ENCODE assay signal across 23 cellular contexts in genomic region chr12:47419500-47419899, GRCh38.
DNase-seq lines count a peak whose midpoint lies in the region; ATAC-seq and TF ChIP-seq lines count a peak whose summit lies in the region.
"Had no signal": no experiment of that assay in that cellular context is flagged by ENCODE, and none has a peak within 500 bp of the region (broad histone marks: within the 10 kb centered on the region; RNA-seq: fewer than 3 reads in every experiment).

No MANE protein-coding gene starts in this region.

- H3K27me3 Mint-ChIP-seq in activated T-helper 1 cell treated with anti-CD3 and anti-CD28 coated beads, Interleukin-12 subunit alpha, Interleukin-12 subunit beta, Interleukin-2, Interleukin-4 antibody, amounts not matched to agents 30 ng/mL and 10 ng/mL and 1 ng/mL, durations not matched to agents 14 hours and 24 hours and 36 hours (ENCODE audit: insufficient read depth): no peaks in the 10 kb centered on the region

- no peak for DNase-seq in activated naive CD4-positive, alpha-beta T cell treated with anti-CD3 and anti-CD28 coated beads, Interleukin-2, amount 50 U/mL, for 72 hours (ENCODE audit: low spot score in 2 of 2)
- no peak for DNase-seq in activated naive CD4-positive, alpha-beta T cell treated with Interleukin-2 at 50 U/mL for 16 hours
- no peak for DNase-seq in activated T-helper 1 cell treated with anti-CD3 and anti-CD28 coated beads, Interleukin-12 subunit alpha, Interleukin-12 subunit beta, Interleukin-2, Interleukin-4 antibody, amounts not matched to agents 30 ng/mL and 10 ng/mL and 1 ng/mL, durations not matched to agents 14 hours and 24 hours and 36 hours (ENCODE audit: low spot score)
- DNase-seq in fibroblast of mammary gland (ENCODE audit: low read depth): peak; percentile 34
- peak; percentile 38 for DNase-seq in stromal cell of bone marrow (ENCODE audit: low read depth)
- no peak for DNase-seq in SIG-M5 (lab: John Stamatoyannopoulos, UW)
- no peak for DNase-seq in RPMI8226
- no peak for DNase-seq in heart left ventricle
- DNase-seq: activated CD4-positive, CD25-positive, alpha-beta regulatory T cell; activated CD8-positive, alpha-beta memory T cell treated with anti-CD3 and anti-CD28 coated beads, Interleukin-2, amount 50 U/mL, for 4 hours; adrenal gland; caudate nucleus; DMS79 treated with DMSO at 0.1 percent for 48 hours; dorsolateral prefrontal cortex; KBM-7; left ventricle myocardium inferior; NCI-H1092; NCI-H2029 treated with DMSO at 0.1 percent for 48 hours; NCI-H446 treated with DMSO at 0.1 percent for 48 hours; stimulated activated CD4-positive, alpha-beta T cell treated with anti-CD3 and anti-CD28 coated beads, Interleukin-12 subunit alpha, Interleukin-12 subunit beta, amount 100 ng/mL, for 4 hours; T1000; thyroid gland had no signal

- H3K4me3 ChIP-seq in fibroblast of mammary gland (ENCODE audit: control insufficient read depth, low read depth, low read length) (no peak overlapping the region), heart left ventricle (no peak overlapping the region)
- H3K4me3 ChIP-seq: adrenal gland, dorsolateral prefrontal cortex, left ventricle myocardium inferior, thyroid gland had no signal

- TF ChIP-seq CTCF in fibroblast of mammary gland (conservative IDR thresholded peaks at IDR 0.05; ENCODE audit: control insufficient read depth, insufficient read depth, low read depth, low read length) (no peak), heart left ventricle (IDR thresholded peaks at IDR 0.05) (no peak)

- peaks cover 9 to 24% of the 10 kb centered on the region in 2 donors for H3K9me3 Mint-ChIP-seq in activated naive CD4-positive, alpha-beta T cell treated with anti-CD3 and anti-CD28 coated beads, Interleukin-2, amount 50 U/mL, for 72 hours
- no peaks in the 10 kb centered on the region for H3K9me3 Mint-ChIP-seq in activated T-helper 1 cell treated with anti-CD3 and anti-CD28 coated beads, Interleukin-12 subunit alpha, Interleukin-12 subunit beta, Interleukin-2, Interleukin-4 antibody, amounts not matched to agents 30 ng/mL and 10 ng/mL and 1 ng/mL, durations not matched to agents 14 hours and 24 hours and 36 hours

- H3K27ac ChIP-seq in heart left ventricle: no peak overlapping the region
- H3K27ac ChIP-seq: adrenal gland, dorsolateral prefrontal cortex, left ventricle myocardium inferior, thyroid gland had no signal

- peaks cover 25% of the 10 kb centered on the region for H3K4me1 Mint-ChIP-seq in activated T-helper 1 cell treated with anti-CD3 and anti-CD28 coated beads, Interleukin-12 subunit alpha, Interleukin-12 subunit beta, Interleukin-2, Interleukin-4 antibody, amounts not matched to agents 30 ng/mL and 10 ng/mL and 1 ng/mL, durations not matched to agents 14 hours and 24 hours and 36 hours (ENCODE audit: low read depth)

- H3K36me3 ChIP-seq in heart left ventricle: no peaks in the 10 kb centered on the region
- H3K36me3 ChIP-seq: adrenal gland, left ventricle myocardium inferior, thyroid gland had no signal

- H3K9me3 ChIP-seq in heart left ventricle: no peaks in the 10 kb centered on the region
- H3K9me3 ChIP-seq: adrenal gland, left ventricle myocardium inferior, thyroid gland had no signal

- 65 to 79% (median 67%) methylated on average over 2 of the region's 2 CpGs for WGBS in heart left ventricle, 4 donors

- peaks cover 13 to 20% of the 10 kb centered on the region in 2 donors for H3K36me3 Mint-ChIP-seq in activated naive CD4-positive, alpha-beta T cell treated with anti-CD3 and anti-CD28 coated beads, Interleukin-2, amount 50 U/mL, for 72 hours
- H3K36me3 Mint-ChIP-seq in activated T-helper 1 cell treated with anti-CD3 and anti-CD28 coated beads, Interleukin-12 subunit alpha, Interleukin-12 subunit beta, Interleukin-2, Interleukin-4 antibody, amounts not matched to agents 30 ng/mL and 10 ng/mL and 1 ng/mL, durations not matched to agents 14 hours and 24 hours and 36 hours (ENCODE audit: low read depth): peaks cover 3% of the 10 kb centered on the region

- intact Hi-C loops in activated T-helper 1 cell treated with anti-CD3 and anti-CD28 coated beads, Interleukin-12 subunit alpha, Interleukin-12 subunit beta, Interleukin-2, Interleukin-4 antibody, amounts not matched to agents 30 ng/mL and 10 ng/mL and 1 ng/mL, durations not matched to agents 14 hours and 24 hours and 36 hours (cut with micrococcal nuclease): loop anchor here (1.0 to 5.0 kb wide), 3 partner anchors 63 to 268 kb away; no protein-coding TSS in a partner anchor
- intact Hi-C loops in heart left ventricle (cut with DNase I): no loop called here

- no peak for TF ChIP-seq POLR2A in heart left ventricle (IDR thresholded peaks at IDR 0.05)

- H3K4me3 Mint-ChIP-seq in activated T-helper 1 cell treated with anti-CD3 and anti-CD28 coated beads, Interleukin-12 subunit alpha, Interleukin-12 subunit beta, Interleukin-2, Interleukin-4 antibody, amounts not matched to agents 30 ng/mL and 10 ng/mL and 1 ng/mL, durations not matched to agents 14 hours and 24 hours and 36 hours: no peak overlapping the region

- H3K27me3 ChIP-seq in heart left ventricle: peaks cover 0 to 5% (median 0%) of the 10 kb centered on the region in 9 donors
- H3K27me3 ChIP-seq: adrenal gland, thyroid gland had no signal

- ATAC-seq in activated naive CD4-positive, alpha-beta T cell treated with anti-CD3 and anti-CD28 coated beads, Interleukin-2, amount 50 U/mL, for 72 hours: peak; percentile 84 to 98
- no peak for ATAC-seq in heart left ventricle
- ATAC-seq: SK-N-SH treated with all-trans-retinoic acid at 6 μM for 48 hours had no signal

- H3K27ac Mint-ChIP-seq in activated naive CD4-positive, alpha-beta T cell treated with anti-CD3 and anti-CD28 coated beads, Interleukin-2, amount 50 U/mL, for 72 hours: peak overlapping the region; percentile 88 to 93
- peak overlapping the region; percentile 28 for H3K27ac Mint-ChIP-seq in activated T-helper 1 cell treated with anti-CD3 and anti-CD28 coated beads, Interleukin-12 subunit alpha, Interleukin-12 subunit beta, Interleukin-2, Interleukin-4 antibody, amounts not matched to agents 30 ng/mL and 10 ng/mL and 1 ng/mL, durations not matched to agents 14 hours and 24 hours and 36 hours

- no peaks in the 10 kb centered on the region for H3K4me1 ChIP-seq in heart left ventricle
- H3K4me1 ChIP-seq: adrenal gland, left ventricle myocardium inferior, thyroid gland had no signal

Comparison
In these comparisons a context has a peak if more than half of its experiments do, and no peak if none do; other contexts are left out.
1. ATAC-seq: peak in activated naive CD4-positive, alpha-beta T cell treated with anti-CD3 and anti-CD28 coated beads, Interleukin-2, amount 50 U/mL, for 72 hours (2 of 2); none in heart left ventricle (0 of 4).
2. DNase-seq: peak in fibroblast of mammary gland (single experiment) and stromal cell of bone marrow (single experiment); none in activated naive CD4-positive, alpha-beta T cell treated with anti-CD3 and anti-CD28 coated beads, Interleukin-2, amount 50 U/mL, for 72 hours (0 of 2), activated naive CD4-positive, alpha-beta T cell treated with Interleukin-2 at 50 U/mL for 16 hours (single experiment), activated T-helper 1 cell treated with anti-CD3 and anti-CD28 coated beads, Interleukin-12 subunit alpha, Interleukin-12 subunit beta, Interleukin-2, Interleukin-4 antibody, amounts not matched to agents 30 ng/mL and 10 ng/mL and 1 ng/mL, durations not matched to agents 14 hours and 24 hours and 36 hours (single experiment), SIG-M5 (single experiment), RPMI8226 (single experiment) and heart left ventricle (0 of 5).